1 cellular context compared by ENCODE assay signal in the genomic region with DNA sequence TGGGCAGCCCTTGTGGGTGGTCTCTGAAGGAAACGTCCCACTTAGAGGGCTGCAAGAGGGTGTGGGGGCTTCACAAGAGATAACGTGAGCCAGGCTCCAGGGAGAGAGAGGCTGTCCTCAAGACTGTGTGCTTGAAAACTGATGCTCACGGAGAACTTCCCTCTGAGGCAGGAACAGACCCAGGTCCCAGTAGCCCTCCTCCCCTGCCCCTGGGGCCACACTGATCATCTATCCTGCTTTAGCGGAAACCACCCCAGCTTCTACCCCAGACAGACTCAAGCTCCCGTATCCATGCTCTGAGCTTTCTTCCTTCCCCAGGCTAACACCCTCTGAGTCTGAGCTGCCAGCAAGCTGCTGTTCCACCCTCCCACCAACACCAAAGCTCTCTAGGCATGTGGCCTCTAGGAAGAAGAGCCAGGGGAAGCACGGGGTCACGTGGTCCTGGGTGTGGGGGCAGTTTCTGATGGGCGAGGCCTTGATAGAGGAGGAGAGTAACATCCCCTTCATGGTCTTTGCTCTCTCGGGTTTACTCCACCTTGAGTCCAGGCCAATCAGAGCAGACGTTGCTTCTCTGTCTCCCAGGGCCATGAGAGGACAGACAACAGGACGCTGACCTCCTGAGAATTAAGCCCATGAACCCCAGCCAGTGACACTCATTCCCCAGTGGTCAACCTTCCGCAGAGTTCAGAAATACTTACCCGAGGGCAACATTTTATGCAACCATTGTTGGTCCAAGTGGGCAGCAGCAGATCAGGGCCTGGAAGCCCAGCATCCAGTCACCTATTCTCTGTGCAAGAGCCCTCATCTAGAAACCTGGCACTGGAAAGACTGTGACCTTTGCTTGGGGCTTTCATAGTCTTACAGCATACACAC.
TF ChIP-seq lines count a peak whose summit lies in the region.

No MANE protein-coding gene starts in this region.

TF ChIP-seq in GM12878, 131 proteins besides CTCF, POLR2A, EP300 and RAD21 (continued from another document and continues in another):
- TF ChIP-seq, protein P1, sequence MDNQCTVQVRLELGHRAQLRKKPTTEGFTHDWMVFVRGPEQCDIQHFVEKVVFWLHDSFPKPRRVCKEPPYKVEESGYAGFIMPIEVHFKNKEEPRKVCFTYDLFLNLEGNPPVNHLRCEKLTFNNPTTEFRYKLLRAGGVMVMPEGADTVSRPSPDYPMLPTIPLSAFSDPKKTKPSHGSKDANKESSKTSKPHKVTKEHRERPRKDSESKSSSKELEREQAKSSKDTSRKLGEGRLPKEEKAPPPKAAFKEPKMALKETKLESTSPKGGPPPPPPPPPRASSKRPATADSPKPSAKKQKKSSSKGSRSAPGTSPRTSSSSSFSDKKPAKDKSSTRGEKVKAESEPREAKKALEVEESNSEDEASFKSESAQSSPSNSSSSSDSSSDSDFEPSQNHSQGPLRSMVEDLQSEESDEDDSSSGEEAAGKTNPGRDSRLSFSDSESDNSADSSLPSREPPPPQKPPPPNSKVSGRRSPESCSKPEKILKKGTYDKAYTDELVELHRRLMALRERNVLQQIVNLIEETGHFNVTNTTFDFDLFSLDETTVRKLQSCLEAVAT (IDR thresholded peaks at IDR 0.05) = peak; percentile 77
- TF ChIP-seq CBX3 (IDR thresholded peaks at IDR 0.05; ENCODE audit: borderline replicate concordance, low read depth) (no peak), BRCA1 (IDR thresholded peaks at IDR 0.05; ENCODE audit: low read depth, low read length) (no peak), EGR1 (IDR thresholded peaks at IDR 0.05; ENCODE audit: borderline replicate concordance in 1 of 2, low read depth in 2 of 2, low read length in 2 of 2) (peak in 1 of 2 experiments; percentile 85; a peak in 2 of 3 replicates), NRF1 (conservative IDR thresholded peaks at IDR 0.05; ENCODE audit: low read depth, low read length) (no peak), IRF4 (IDR thresholded peaks at IDR 0.05; ENCODE audit: low read depth, low read length) (peak; percentile 72; the same call in 1 of the 2 replicates), PAX8 (IDR thresholded peaks at IDR 0.05) (no peak), MYC (IDR thresholded peaks at IDR 0.05; ENCODE audit: insufficient read depth, insufficient read length, insufficient replicate concordance, low read length, severe bottlenecking) (peak; percentile 92), SIX5 (IDR thresholded peaks at IDR 0.05; ENCODE audit: low read depth, low read length, severe bottlenecking) (no peak), NBN (IDR thresholded peaks at IDR 0.05) (peak; percentile 86), HDAC6 (IDR thresholded peaks at IDR 0.05; ENCODE audit: unreplicated experiment) (no peak), BMI1 (IDR thresholded peaks at IDR 0.05; ENCODE audit: borderline replicate concordance) (no peak), TCF3 (IDR thresholded peaks at IDR 0.05; ENCODE audit: borderline replicate concordance, insufficient read depth, low read depth, low read length) (0 out of 2 replicates have a peak, but pooled peaks have one; percentile 16), ETV6 (conservative IDR thresholded peaks at IDR 0.05 in 1 of 2, IDR thresholded peaks at IDR 0.05 in 1 of 2; ENCODE audit: borderline replicate concordance in 1 of 2, low read depth in 1 of 2) (no peak), CREM (IDR thresholded peaks at IDR 0.05; ENCODE audit: low read depth) (no peak), SRF (IDR thresholded peaks at IDR 0.05; ENCODE audit: low read depth in 2 of 2, low read length in 2 of 2) (no peak; a peak in 1 of 4 replicates), MTA2 (IDR thresholded peaks at IDR 0.05; ENCODE audit: low read depth) (no peak), CBFB (IDR thresholded peaks at IDR 0.05; ENCODE audit: low read depth) (peak; percentile 69; the same call in 1 of the 2 replicates), IKZF1 (conservative IDR thresholded peaks at IDR 0.05) (peak; percentile 53), FOS (IDR thresholded peaks at IDR 0.05; ENCODE audit: borderline replicate concordance, extremely low read depth, insufficient read length) (no peak), CHD1 (IDR thresholded peaks at IDR 0.05; ENCODE audit: low read depth, low read length) (no peak), STAT3 (IDR thresholded peaks at IDR 0.05; ENCODE audit: low read depth, low read length) (peak; percentile 62; the same call in 1 of the 2 replicates), RAD51 (IDR thresholded peaks at IDR 0.05) (peak; percentile 99), EZH2 (IDR thresholded peaks at IDR 0.05; ENCODE audit: borderline replicate concordance, control insufficient read depth, low read depth, low read length) (no peak), SMARCA5 (IDR thresholded peaks at IDR 0.05) (peak; percentile 17; the same call in 1 of the 2 replicates)
- TF ChIP-seq, protein P2, sequence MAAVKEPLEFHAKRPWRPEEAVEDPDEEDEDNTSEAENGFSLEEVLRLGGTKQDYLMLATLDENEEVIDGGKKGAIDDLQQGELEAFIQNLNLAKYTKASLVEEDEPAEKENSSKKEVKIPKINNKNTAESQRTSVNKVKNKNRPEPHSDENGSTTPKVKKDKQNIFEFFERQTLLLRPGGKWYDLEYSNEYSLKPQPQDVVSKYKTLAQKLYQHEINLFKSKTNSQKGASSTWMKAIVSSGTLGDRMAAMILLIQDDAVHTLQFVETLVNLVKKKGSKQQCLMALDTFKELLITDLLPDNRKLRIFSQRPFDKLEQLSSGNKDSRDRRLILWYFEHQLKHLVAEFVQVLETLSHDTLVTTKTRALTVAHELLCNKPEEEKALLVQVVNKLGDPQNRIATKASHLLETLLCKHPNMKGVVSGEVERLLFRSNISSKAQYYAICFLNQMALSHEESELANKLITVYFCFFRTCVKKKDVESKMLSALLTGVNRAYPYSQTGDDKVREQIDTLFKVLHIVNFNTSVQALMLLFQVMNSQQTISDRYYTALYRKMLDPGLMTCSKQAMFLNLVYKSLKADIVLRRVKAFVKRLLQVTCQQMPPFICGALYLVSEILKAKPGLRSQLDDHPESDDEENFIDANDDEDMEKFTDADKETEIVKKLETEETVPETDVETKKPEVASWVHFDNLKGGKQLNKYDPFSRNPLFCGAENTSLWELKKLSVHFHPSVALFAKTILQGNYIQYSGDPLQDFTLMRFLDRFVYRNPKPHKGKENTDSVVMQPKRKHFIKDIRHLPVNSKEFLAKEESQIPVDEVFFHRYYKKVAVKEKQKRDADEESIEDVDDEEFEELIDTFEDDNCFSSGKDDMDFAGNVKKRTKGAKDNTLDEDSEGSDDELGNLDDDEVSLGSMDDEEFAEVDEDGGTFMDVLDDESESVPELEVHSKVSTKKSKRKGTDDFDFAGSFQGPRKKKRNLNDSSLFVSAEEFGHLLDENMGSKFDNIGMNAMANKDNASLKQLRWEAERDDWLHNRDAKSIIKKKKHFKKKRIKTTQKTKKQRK (IDR thresholded peaks at IDR 0.05; ENCODE audit: low read depth, low read length) = no peak
- TF ChIP-seq, protein P3, sequence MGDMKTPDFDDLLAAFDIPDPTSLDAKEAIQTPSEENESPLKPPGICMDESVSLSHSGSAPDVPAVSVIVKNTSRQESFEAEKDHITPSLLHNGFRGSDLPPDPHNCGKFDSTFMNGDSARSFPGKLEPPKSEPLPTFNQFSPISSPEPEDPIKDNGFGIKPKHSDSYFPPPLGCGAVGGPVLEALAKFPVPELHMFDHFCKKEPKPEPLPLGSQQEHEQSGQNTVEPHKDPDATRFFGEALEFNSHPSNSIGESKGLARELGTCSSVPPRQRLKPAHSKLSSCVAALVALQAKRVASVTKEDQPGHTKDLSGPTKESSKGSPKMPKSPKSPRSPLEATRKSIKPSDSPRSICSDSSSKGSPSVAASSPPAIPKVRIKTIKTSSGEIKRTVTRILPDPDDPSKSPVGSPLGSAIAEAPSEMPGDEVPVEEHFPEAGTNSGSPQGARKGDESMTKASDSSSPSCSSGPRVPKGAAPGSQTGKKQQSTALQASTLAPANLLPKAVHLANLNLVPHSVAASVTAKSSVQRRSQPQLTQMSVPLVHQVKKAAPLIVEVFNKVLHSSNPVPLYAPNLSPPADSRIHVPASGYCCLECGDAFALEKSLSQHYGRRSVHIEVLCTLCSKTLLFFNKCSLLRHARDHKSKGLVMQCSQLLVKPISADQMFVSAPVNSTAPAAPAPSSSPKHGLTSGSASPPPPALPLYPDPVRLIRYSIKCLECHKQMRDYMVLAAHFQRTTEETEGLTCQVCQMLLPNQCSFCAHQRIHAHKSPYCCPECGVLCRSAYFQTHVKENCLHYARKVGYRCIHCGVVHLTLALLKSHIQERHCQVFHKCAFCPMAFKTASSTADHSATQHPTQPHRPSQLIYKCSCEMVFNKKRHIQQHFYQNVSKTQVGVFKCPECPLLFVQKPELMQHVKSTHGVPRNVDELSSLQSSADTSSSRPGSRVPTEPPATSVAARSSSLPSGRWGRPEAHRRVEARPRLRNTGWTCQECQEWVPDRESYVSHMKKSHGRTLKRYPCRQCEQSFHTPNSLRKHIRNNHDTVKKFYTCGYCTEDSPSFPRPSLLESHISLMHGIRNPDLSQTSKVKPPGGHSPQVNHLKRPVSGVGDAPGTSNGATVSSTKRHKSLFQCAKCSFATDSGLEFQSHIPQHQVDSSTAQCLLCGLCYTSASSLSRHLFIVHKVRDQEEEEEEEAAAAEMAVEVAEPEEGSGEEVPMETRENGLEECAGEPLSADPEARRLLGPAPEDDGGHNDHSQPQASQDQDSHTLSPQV (IDR thresholded peaks at IDR 0.05) = no peak
- TF ChIP-seq, protein P4, sequence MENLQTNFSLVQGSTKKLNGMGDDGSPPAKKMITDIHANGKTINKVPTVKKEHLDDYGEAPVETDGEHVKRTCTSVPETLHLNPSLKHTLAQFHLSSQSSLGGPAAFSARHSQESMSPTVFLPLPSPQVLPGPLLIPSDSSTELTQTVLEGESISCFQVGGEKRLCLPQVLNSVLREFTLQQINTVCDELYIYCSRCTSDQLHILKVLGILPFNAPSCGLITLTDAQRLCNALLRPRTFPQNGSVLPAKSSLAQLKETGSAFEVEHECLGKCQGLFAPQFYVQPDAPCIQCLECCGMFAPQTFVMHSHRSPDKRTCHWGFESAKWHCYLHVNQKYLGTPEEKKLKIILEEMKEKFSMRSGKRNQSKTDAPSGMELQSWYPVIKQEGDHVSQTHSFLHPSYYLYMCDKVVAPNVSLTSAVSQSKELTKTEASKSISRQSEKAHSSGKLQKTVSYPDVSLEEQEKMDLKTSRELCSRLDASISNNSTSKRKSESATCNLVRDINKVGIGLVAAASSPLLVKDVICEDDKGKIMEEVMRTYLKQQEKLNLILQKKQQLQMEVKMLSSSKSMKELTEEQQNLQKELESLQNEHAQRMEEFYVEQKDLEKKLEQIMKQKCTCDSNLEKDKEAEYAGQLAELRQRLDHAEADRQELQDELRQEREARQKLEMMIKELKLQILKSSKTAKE (IDR thresholded peaks at IDR 0.05; ENCODE audit: low read depth, poor library complexity, severe bottlenecking) = no peak
- TF ChIP-seq, protein P5, sequence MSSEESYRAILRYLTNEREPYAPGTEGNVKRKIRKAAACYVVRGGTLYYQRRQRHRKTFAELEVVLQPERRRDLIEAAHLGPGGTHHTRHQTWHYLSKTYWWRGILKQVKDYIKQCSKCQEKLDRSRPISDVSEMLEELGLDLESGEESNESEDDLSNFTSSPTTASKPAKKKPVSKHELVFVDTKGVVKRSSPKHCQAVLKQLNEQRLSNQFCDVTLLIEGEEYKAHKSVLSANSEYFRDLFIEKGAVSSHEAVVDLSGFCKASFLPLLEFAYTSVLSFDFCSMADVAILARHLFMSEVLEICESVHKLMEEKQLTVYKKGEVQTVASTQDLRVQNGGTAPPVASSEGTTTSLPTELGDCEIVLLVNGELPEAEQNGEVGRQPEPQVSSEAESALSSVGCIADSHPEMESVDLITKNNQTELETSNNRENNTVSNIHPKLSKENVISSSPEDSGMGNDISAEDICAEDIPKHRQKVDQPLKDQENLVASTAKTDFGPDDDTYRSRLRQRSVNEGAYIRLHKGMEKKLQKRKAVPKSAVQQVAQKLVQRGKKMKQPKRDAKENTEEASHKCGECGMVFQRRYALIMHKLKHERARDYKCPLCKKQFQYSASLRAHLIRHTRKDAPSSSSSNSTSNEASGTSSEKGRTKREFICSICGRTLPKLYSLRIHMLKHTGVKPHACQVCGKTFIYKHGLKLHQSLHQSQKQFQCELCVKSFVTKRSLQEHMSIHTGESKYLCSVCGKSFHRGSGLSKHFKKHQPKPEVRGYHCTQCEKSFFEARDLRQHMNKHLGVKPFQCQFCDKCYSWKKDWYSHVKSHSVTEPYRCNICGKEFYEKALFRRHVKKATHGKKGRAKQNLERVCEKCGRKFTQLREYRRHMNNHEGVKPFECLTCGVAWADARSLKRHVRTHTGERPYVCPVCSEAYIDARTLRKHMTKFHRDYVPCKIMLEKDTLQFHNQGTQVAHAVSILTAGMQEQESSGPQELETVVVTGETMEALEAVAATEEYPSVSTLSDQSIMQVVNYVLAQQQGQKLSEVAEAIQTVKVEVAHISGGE (CRISPR knock-in tag; IDR thresholded peaks at IDR 0.05) = peak; percentile 33; the same call in 1 of the 2 replicates
- TF ChIP-seq, protein P6, sequence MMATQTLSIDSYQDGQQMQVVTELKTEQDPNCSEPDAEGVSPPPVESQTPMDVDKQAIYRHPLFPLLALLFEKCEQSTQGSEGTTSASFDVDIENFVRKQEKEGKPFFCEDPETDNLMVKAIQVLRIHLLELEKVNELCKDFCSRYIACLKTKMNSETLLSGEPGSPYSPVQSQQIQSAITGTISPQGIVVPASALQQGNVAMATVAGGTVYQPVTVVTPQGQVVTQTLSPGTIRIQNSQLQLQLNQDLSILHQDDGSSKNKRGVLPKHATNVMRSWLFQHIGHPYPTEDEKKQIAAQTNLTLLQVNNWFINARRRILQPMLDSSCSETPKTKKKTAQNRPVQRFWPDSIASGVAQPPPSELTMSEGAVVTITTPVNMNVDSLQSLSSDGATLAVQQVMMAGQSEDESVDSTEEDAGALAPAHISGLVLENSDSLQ (IDR thresholded peaks at IDR 0.05) = peak; percentile 37
- TF ChIP-seq, protein P7, sequence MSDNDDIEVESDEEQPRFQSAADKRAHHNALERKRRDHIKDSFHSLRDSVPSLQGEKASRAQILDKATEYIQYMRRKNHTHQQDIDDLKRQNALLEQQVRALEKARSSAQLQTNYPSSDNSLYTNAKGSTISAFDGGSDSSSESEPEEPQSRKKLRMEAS (IDR thresholded peaks at IDR 0.05; ENCODE audit: low read depth, low read length) = peak; percentile 95
- TF ChIP-seq, protein P8, sequence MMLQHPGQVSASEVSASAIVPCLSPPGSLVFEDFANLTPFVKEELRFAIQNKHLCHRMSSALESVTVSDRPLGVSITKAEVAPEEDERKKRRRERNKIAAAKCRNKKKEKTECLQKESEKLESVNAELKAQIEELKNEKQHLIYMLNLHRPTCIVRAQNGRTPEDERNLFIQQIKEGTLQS (IDR thresholded peaks at IDR 0.05; ENCODE audit: borderline replicate concordance, extremely low read depth, low read depth, low read length) = peak; percentile 58; the same call in 1 of the 2 replicates
- TF ChIP-seq, protein P9, sequence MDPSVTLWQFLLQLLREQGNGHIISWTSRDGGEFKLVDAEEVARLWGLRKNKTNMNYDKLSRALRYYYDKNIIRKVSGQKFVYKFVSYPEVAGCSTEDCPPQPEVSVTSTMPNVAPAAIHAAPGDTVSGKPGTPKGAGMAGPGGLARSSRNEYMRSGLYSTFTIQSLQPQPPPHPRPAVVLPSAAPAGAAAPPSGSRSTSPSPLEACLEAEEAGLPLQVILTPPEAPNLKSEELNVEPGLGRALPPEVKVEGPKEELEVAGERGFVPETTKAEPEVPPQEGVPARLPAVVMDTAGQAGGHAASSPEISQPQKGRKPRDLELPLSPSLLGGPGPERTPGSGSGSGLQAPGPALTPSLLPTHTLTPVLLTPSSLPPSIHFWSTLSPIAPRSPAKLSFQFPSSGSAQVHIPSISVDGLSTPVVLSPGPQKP (IDR thresholded peaks at IDR 0.05; ENCODE audit: low read depth, low read length) = 0 out of 2 replicates have a peak, but pooled peaks have one; percentile 16
